In the genomic region with DNA sequence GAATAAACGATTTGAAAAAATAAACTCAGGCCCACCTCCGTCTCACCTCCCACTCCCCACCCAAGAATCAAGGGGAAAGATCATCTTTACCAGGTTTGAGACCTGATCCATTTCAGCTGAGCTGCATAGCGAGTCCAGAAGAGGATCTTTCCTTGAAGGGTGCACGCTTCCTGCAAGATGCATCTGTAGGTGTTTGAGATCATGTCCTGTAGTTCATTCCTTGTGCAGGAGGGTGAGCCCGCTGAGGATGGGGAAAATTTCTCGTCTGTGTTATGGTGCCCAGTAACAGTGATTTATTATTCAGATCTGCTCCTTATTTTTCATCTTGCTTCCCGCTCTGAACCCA, we compare ENCODE assay signal across 8 cellular contexts. TPM values are rescaled to one million over a fixed set of nuclear protein-coding genes. Genes with fewer than 3 reads are reported as not detected.
DNase-seq lines count a peak whose midpoint lies in the region; ATAC-seq and TF ChIP-seq lines count a peak whose summit lies in the region.

No MANE protein-coding gene starts in this region.

- DNase-seq in GM12865 (ENCODE audit: low read depth) (no peak), Peyer's patch (no peak), esophagus muscularis mucosa (ENCODE audit: extremely low spot score) (no peak), prostate gland (ENCODE audit: low spot score) (no peak), T-helper 9 cell (no peak), ACHN (no peak)
- no peak for DNase-seq in activated CD4-positive, alpha-beta T cell treated with anti-CD3 and anti-CD28 coated beads, Interleukin-2, amount 50 U/mL, for 1 hour

- TF ChIP-seq EP300 in esophagus muscularis mucosa (IDR thresholded peaks at IDR 0.05): no peak

- H3K4me3 ChIP-seq in GM12865 (ENCODE audit: low read depth, low read length) (peak overlapping the region; percentile 71), Peyer's patch (peak overlapping the region; percentile 51 to 83 (median 68)), esophagus muscularis mucosa (peak overlapping the region; percentile 64 to 75 (median 68)), prostate gland (peak overlapping the region; percentile 44 to 68)

- TF ChIP-seq CTCF in GM12865 (IDR thresholded peaks at IDR 0.05; ENCODE audit: insufficient read depth, low read depth, low read length, missing control alignments): no peak
- no peak for TF ChIP-seq CTCF in Peyer's patch (IDR thresholded peaks at IDR 0.05)
- TF ChIP-seq CTCF in esophagus muscularis mucosa (IDR thresholded peaks at IDR 0.05): no peak
- TF ChIP-seq CTCF in prostate gland (IDR thresholded peaks at IDR 0.05): no peak

- H3K4me1 ChIP-seq in Peyer's patch: peaks cover 0 to 8% (median 2%) of the 10 kb centered on the region in 4 donors
- H3K4me1 ChIP-seq in esophagus muscularis mucosa: peaks cover 11 to 23% (median 20%) of the 10 kb centered on the region in 4 donors
- H3K4me1 ChIP-seq in prostate gland (replicated peaks): no peaks in the 10 kb centered on the region

- intact Hi-C loops in esophagus muscularis mucosa (cut with DNase I) (no loop called here), prostate gland (cut with DNase I) (no loop called here)

- no peak for ATAC-seq in HG02973 (IDR thresholded peaks at IDR 0.05; ENCODE audit: unreplicated experiment)

- WGBS in esophagus muscularis mucosa: 50% methylated on average over 6 of the region's 7 CpGs
- WGBS in prostate gland: 49% methylated on average over 7 of the region's 7 CpGs

- no peaks in the 10 kb centered on the region for H3K36me3 ChIP-seq in Peyer's patch
- H3K36me3 ChIP-seq in esophagus muscularis mucosa: no peaks in the 10 kb centered on the region
- H3K36me3 ChIP-seq in prostate gland: no peaks in the 10 kb centered on the region

- in situ Hi-C loops in ACHN (cut with HindIII; ENCODE audit: low pct_ligation_motif_present, low pct_unique_long_range_greater_than_20kb, low sequenced_read_pairs): no loop called here

- TF ChIP-seq POLR2A in Peyer's patch (IDR thresholded peaks at IDR 0.05) (no peak), esophagus muscularis mucosa (IDR thresholded peaks at IDR 0.05; ENCODE audit: low read depth) (no peak), prostate gland (IDR thresholded peaks at IDR 0.05) (no peak)

- peak overlapping the region in 1 of 4 donors; percentile 76 for H3K27ac ChIP-seq in Peyer's patch
- peak overlapping the region; percentile 38 to 65 (median 58) for H3K27ac ChIP-seq in esophagus muscularis mucosa (replicated peaks in 1 of 4)
- peak overlapping the region in 1 of 2 donors; percentile 8 for H3K27ac ChIP-seq in prostate gland

- H3K27me3 ChIP-seq in Peyer's patch (no peaks in the 10 kb centered on the region), esophagus muscularis mucosa (no peaks in the 10 kb centered on the region), prostate gland (replicated peaks; ENCODE audit: insufficient read depth) (no peaks in the 10 kb centered on the region)

- H3K9me3 ChIP-seq in Peyer's patch: no peaks in the 10 kb centered on the region
- peaks cover 0 to 3% (median 0%) of the 10 kb centered on the region in 4 donors for H3K9me3 ChIP-seq in esophagus muscularis mucosa
- no peaks in the 10 kb centered on the region for H3K9me3 ChIP-seq in prostate gland

RNA-seq across cellular contexts. Expression of a gene that starts 0.6 kb away (rescaled TPM):
- total RNA-seq in Peyer's patch (1 to 10 TPM in 1 of 4 donors, not detected in 3; 1.6 TPM), esophagus muscularis mucosa (under 1 TPM; under 0.01 to 0.75 (median 0.51) TPM), prostate gland (1 to 10 TPM in 1 of 2 donors, under 1 TPM in 1; 0.80 to 1.1 TPM)

RNA-seq across cellular contexts. Expression of a gene that starts 0.8 kb away (rescaled TPM):
- total RNA-seq in Peyer's patch (10 to 100 TPM; 44.6 to 85.6 (median 54.3) TPM), esophagus muscularis mucosa (10 to 100 TPM in 2 of 4 donors, 1 to 10 TPM in 2; 3.3 to 14.8 (median 10.0) TPM), prostate gland (10 to 100 TPM in 1 of 2 donors, 1 to 10 TPM in 1; 6.9 to 16.3 TPM)

RNA-seq across cellular contexts. Expression of a gene that starts 26.8 kb away (rescaled TPM):
- total RNA-seq in Peyer's patch (100 to 1,000 TPM in 3 of 4 donors, 10 to 100 TPM in 1; 81.7 to 140 (median 111) TPM), esophagus muscularis mucosa (100 to 1,000 TPM; 113 to 149 (median 137) TPM), prostate gland (100 to 1,000 TPM; 116 to 152 TPM)
